In genomic region chr12:1929985-1930815, GRCh38 we compare ENCODE assay signal across 19 cellular contexts. TPM values are rescaled to one million over a fixed set of nuclear protein-coding genes. Genes with fewer than 3 reads are reported as not detected.
DNase-seq lines count a peak whose midpoint lies in the region; ATAC-seq and TF ChIP-seq lines count a peak whose summit lies in the region.
"Had no signal": no experiment of that assay in that cellular context is flagged by ENCODE, and none has a peak within 500 bp of the region (broad histone marks: within the 10 kb centered on the region; RNA-seq: fewer than 3 reads in every experiment).

No MANE protein-coding gene starts in this region.

- H3K4me2 ChIP-seq in smooth muscle cell, result no peak overlapping the region

- TF ChIP-seq CTCF in right atrium auricular region (IDR thresholded peaks at IDR 0.05) (no peak), smooth muscle cell (IDR thresholded peaks at IDR 0.05; ENCODE audit: borderline replicate concordance, insufficient read depth, poor library complexity, severe bottlenecking) (no peak)

- no peaks in the 10 kb centered on the region for H3K36me3 ChIP-seq in right atrium auricular region
- no peaks in the 10 kb centered on the region for H3K36me3 ChIP-seq in smooth muscle cell (ENCODE audit: low read depth)
- H3K36me3 ChIP-seq: breast epithelium, pancreas, Peyer's patch had no signal

- peaks cover 0 to 44% of the 10 kb centered on the region in 2 donors for H3K4me1 ChIP-seq in right atrium auricular region
- H3K4me1 ChIP-seq in smooth muscle cell (ENCODE audit: low read depth), result peaks cover 4% of the 10 kb centered on the region
- H3K4me1 ChIP-seq: breast epithelium, pancreas had no signal

- no peaks in the 10 kb centered on the region for H3K9me3 Mint-ChIP-seq in memory B cell
- H3K9me3 Mint-ChIP-seq: effector memory CD8-positive, alpha-beta T cell; stimulated activated naive CD8-positive, alpha-beta T cell treated with anti-CD3 and anti-CD28 coated beads, Interleukin-15, Interleukin-2, amounts not matched to agents 100 ng/mL and 50 ng/mL, for 24 hours; T-helper 1 cell treated with Interleukin-12 subunit alpha and Interleukin-12 subunit beta and Interleukin-4 antibody, amounts not matched to agents 30 μg/mL and 1 μg/mL, for 36 hours had no signal

- DNase-seq in right atrium auricular region (ENCODE audit: low spot score), result peak; percentile 42
- DNase-seq in Right ventricle myocardium superior, result no peak
- DNase-seq in NOMO-1 treated with DMSO at 0.1 percent for 48 hours (lab: John Stamatoyannopoulos, UW; ENCODE audit: unreplicated experiment), result peak; percentile 52
- no peak for DNase-seq in memory B cell (ENCODE audit: low spot score in 2 of 2)
- peak; percentile 32 for DNase-seq in ureter (ENCODE audit: low spot score)
- DNase-seq in glomerular visceral epithelial cell (ENCODE audit: extremely low spot score), result no peak
- no peak for DNase-seq in smooth muscle cell (lab: John Stamatoyannopoulos, UW; ENCODE audit: unreplicated experiment)
- DNase-seq: effector memory CD8-positive, alpha-beta T cell; GF-D8; hippocampal formation; NCI-H1930; NCI-H510A treated with DMSO at 0.1 percent for 48 hours had no signal

- WGBS in smooth muscle cell (ENCODE audit: low lambda C conversion rate), result 93% methylated on average over 10 of the region's 13 CpGs

- H3K9me3 ChIP-seq in right atrium auricular region (no peaks in the 10 kb centered on the region), smooth muscle cell (replicated peaks; ENCODE audit: low read depth) (no peaks in the 10 kb centered on the region)
- H3K9me3 ChIP-seq: breast epithelium, pancreas, Peyer's patch had no signal

- H3K4me3 ChIP-seq in right atrium auricular region (no peak overlapping the region), smooth muscle cell (no peak overlapping the region)
- H3K4me3 ChIP-seq: breast epithelium, pancreas, Peyer's patch had no signal

- H3K36me3 Mint-ChIP-seq in memory B cell, result no peaks in the 10 kb centered on the region
- H3K36me3 Mint-ChIP-seq: activated naive CD8-positive, alpha-beta T cell had no signal

- ATAC-seq in Right ventricle myocardium superior (ENCODE audit: poor library complexity), result no peak
- peak; percentile 10 for ATAC-seq in memory B cell (ENCODE audit: low read depth)
- no peak for ATAC-seq in HG02571 (IDR thresholded peaks at IDR 0.05; ENCODE audit: unreplicated experiment)
- ATAC-seq: effector memory CD8-positive, alpha-beta T cell had no signal

- no peak overlapping the region for H3K9ac ChIP-seq in smooth muscle cell (ENCODE audit: low read depth)

- intact Hi-C loops in Right ventricle myocardium superior (cut with DNase I), result no loop called here

- H3K27ac ChIP-seq in right atrium auricular region (no peak overlapping the region), smooth muscle cell (ENCODE audit: low read depth) (no peak overlapping the region)
- H3K27ac ChIP-seq: breast epithelium, pancreas, Peyer's patch had no signal

- H3K27me3 ChIP-seq in right atrium auricular region (no peaks in the 10 kb centered on the region), smooth muscle cell (ENCODE audit: low read depth) (peaks cover 2% of the 10 kb centered on the region)
- H3K27me3 ChIP-seq: pancreas, Peyer's patch had no signal

- H3F3A ChIP-seq in smooth muscle cell (ENCODE audit: low read depth), result no peaks in the 10 kb centered on the region

- H3K4me3 Mint-ChIP-seq in memory B cell, result peak overlapping the region; percentile 6
- H3K4me3 Mint-ChIP-seq: activated naive CD8-positive, alpha-beta T cell; effector memory CD8-positive, alpha-beta T cell; stimulated activated naive CD8-positive, alpha-beta T cell treated with anti-CD3 and anti-CD28 coated beads, Interleukin-15, Interleukin-2, amounts not matched to agents 100 ng/mL and 50 ng/mL, for 24 hours; T-helper 1 cell treated with Interleukin-12 subunit alpha and Interleukin-12 subunit beta and Interleukin-4 antibody, amounts not matched to agents 30 μg/mL and 1 μg/mL, for 36 hours had no signal

- H3K27me3 Mint-ChIP-seq in memory B cell, result no peaks in the 10 kb centered on the region
- H3K27me3 Mint-ChIP-seq: activated naive CD8-positive, alpha-beta T cell; stimulated activated naive CD8-positive, alpha-beta T cell treated with anti-CD3 and anti-CD28 coated beads, Interleukin-15, Interleukin-2, amounts not matched to agents 100 ng/mL and 50 ng/mL, for 24 hours had no signal

- no peak overlapping the region for H2AFZ ChIP-seq in smooth muscle cell (ENCODE audit: low read depth)

- peaks cover 55% of the 10 kb centered on the region for H3K4me1 Mint-ChIP-seq in memory B cell

- H4K20me1 ChIP-seq in smooth muscle cell (ENCODE audit: low read depth), result no peaks in the 10 kb centered on the region

- H3K79me2 ChIP-seq in smooth muscle cell (ENCODE audit: low read depth), result no peaks in the 10 kb centered on the region

- H3K27ac Mint-ChIP-seq in memory B cell, result peak overlapping the region; percentile 87
- H3K27ac Mint-ChIP-seq: activated naive CD8-positive, alpha-beta T cell; stimulated activated naive CD8-positive, alpha-beta T cell treated with anti-CD3 and anti-CD28 coated beads, Interleukin-15, Interleukin-2, amounts not matched to agents 100 ng/mL and 50 ng/mL, for 24 hours; T-helper 1 cell treated with Interleukin-12 subunit alpha and Interleukin-12 subunit beta and Interleukin-4 antibody, amounts not matched to agents 30 μg/mL and 1 μg/mL, for 36 hours had no signal

RNA-seq across cellular contexts. Expression of gene CACNA2D4, which starts 11.7 kb away (rescaled TPM):
- total RNA-seq in right atrium auricular region (1 to 10 TPM; 1.6 to 4.1 TPM), Right ventricle myocardium superior (1.0 TPM), ureter (3.4 TPM), smooth muscle cell (0.04 TPM in 1 of 2 replicates, not detected in the other)
- polyA plus RNA-seq in smooth muscle cell, result 0.43 and 0.98 TPM in 2 replicates

Comparison
In these comparisons a context has a peak if more than half of its experiments do, and no peak if none do; other contexts are left out.
1. DNase-seq: peak in right atrium auricular region (single experiment), NOMO-1 treated with DMSO at 0.1 percent for 48 hours (single experiment) and ureter (single experiment); none in Right ventricle myocardium superior (single experiment), memory B cell (0 of 2), glomerular visceral epithelial cell (single experiment) and smooth muscle cell (single experiment).